Comparison of ENCODE assay signal across 1 cellular context in genomic region chr17:72392056-72393010, GRCh38.
TF ChIP-seq lines count a peak whose summit lies in the region.

No MANE protein-coding gene starts in this region.

TF ChIP-seq in WTC11, 78 proteins besides CTCF, POLR2A, EP300 and RAD21 (continued from another document):
- TF ChIP-seq, protein P1, sequence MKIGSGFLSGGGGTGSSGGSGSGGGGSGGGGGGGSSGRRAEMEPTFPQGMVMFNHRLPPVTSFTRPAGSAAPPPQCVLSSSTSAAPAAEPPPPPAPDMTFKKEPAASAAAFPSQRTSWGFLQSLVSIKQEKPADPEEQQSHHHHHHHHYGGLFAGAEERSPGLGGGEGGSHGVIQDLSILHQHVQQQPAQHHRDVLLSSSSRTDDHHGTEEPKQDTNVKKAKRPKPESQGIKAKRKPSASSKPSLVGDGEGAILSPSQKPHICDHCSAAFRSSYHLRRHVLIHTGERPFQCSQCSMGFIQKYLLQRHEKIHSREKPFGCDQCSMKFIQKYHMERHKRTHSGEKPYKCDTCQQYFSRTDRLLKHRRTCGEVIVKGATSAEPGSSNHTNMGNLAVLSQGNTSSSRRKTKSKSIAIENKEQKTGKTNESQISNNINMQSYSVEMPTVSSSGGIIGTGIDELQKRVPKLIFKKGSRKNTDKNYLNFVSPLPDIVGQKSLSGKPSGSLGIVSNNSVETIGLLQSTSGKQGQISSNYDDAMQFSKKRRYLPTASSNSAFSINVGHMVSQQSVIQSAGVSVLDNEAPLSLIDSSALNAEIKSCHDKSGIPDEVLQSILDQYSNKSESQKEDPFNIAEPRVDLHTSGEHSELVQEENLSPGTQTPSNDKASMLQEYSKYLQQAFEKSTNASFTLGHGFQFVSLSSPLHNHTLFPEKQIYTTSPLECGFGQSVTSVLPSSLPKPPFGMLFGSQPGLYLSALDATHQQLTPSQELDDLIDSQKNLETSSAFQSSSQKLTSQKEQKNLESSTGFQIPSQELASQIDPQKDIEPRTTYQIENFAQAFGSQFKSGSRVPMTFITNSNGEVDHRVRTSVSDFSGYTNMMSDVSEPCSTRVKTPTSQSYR (CRISPR knock-in tag; IDR thresholded peaks at IDR 0.05), result no peak
